Comparison of ENCODE assay signal across 1 cellular context in genomic region chr7:100568176-100568935, GRCh38.
TF ChIP-seq lines count a peak whose summit lies in the region.

No MANE protein-coding gene starts in this region.

TF ChIP-seq in GM23338, 12 proteins besides CTCF, POLR2A, EP300 and RAD21:
- TF ChIP-seq STAT1 (IDR thresholded peaks at IDR 0.05; ENCODE audit: unreplicated experiment) (no peak), ETS1 (IDR thresholded peaks at IDR 0.05) (no peak), NANOG (IDR thresholded peaks at IDR 0.05; ENCODE audit: borderline replicate concordance) (no peak)
